In the genomic region with DNA sequence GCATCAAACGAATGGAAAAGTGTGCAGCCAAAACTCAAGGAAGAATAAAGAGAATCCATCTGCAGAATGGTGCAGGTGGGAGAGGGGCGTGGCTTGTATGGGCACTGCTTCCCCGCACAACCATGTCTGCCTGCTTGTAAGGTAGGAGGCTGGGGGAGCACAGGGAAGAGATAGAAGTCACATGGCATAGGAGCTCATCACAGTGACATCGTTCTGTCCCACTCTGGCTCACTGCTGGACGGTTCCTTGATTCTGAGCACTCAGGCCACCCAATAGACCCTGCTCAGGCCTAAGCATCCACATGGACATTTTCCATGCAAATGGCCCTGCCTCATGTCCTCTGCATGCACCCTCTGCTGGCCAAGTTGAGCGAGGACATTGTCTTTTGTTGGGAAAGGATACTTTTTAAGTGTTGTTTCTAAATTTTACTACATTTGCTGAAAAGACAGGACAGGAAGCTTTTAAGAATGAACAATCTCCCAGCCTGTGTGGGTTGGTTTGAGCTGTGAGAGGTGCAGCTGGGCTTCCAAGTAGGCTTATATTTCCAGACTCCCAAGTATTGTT, we compare ENCODE assay signal across 9 cellular contexts. TPM values are rescaled to one million over a fixed set of nuclear protein-coding genes. Genes with fewer than 3 reads are reported as not detected.
DNase-seq lines count a peak whose midpoint lies in the region; ATAC-seq and TF ChIP-seq lines count a peak whose summit lies in the region.
"Had no signal": no experiment of that assay in that cellular context is flagged by ENCODE, and none has a peak within 500 bp of the region (broad histone marks: within the 10 kb centered on the region; RNA-seq: fewer than 3 reads in every experiment).

No MANE protein-coding gene starts in this region.

- peaks cover 15% of the 10 kb centered on the region for H3K36me3 Mint-ChIP-seq in neural progenitor cell
- H3K36me3 Mint-ChIP-seq in natural killer cell treated with Interleukin-12 subunit alpha and Interleukin-12 subunit beta and Interleukin-15 and Interleukin-18, amount 100 ng/mL, for 72 hours = no peaks in the 10 kb centered on the region

- CTCF ChIA-PET in mammary epithelial cell (lab: Charles Lee; ENCODE audit: low non-redundant PET) = interaction anchor here (0.6 kb wide), 1 partner anchor 80 kb away, joined by 13 read pairs; a partner anchor contains a TSS

- no peak overlapping the region for H3K9ac ChIP-seq in mammary epithelial cell (ENCODE audit: insufficient read depth, low read length)
- H3K9ac ChIP-seq in neural progenitor cell = no peak overlapping the region

- BruUV-seq in mammary epithelial cell (replicated peaks; lab: Mats Ljungman, UMichigan) = no TSS peak

- H3K9me3 ChIP-seq in mammary epithelial cell (replicated peaks; ENCODE audit: insufficient read depth, low read length) = no peaks in the 10 kb centered on the region
- no peaks in the 10 kb centered on the region for H3K9me3 ChIP-seq in neural progenitor cell (ENCODE audit: low read depth)

- H3K79me2 ChIP-seq in mammary epithelial cell (ENCODE audit: insufficient read depth, low read length) = peaks cover 35% of the 10 kb centered on the region
- peaks cover 17% of the 10 kb centered on the region for H3K79me2 ChIP-seq in neural progenitor cell (ENCODE audit: low read depth)

- dilution Hi-C loops in mammary epithelial cell (cut with HindIII; ENCODE audit: low sequenced_read_pairs) = no loop called here

- H3F3A ChIP-seq in neural progenitor cell (ENCODE audit: low read depth) = peaks cover 32% of the 10 kb centered on the region

- H3K27ac ChIP-seq in mammary epithelial cell (ENCODE audit: insufficient read depth, low read depth, low read length) (no peak overlapping the region), neural progenitor cell (no peak overlapping the region)

- no peak overlapping the region for H2AFZ ChIP-seq in mammary epithelial cell (ENCODE audit: low read depth, low read length)
- no peak overlapping the region for H2AFZ ChIP-seq in neural progenitor cell (replicated peaks)

- H3K9me3 Mint-ChIP-seq in neural progenitor cell = no peaks in the 10 kb centered on the region
- H3K9me3 Mint-ChIP-seq in natural killer cell treated with Interleukin-12 subunit alpha and Interleukin-12 subunit beta and Interleukin-15 and Interleukin-18, amount 100 ng/mL, for 72 hours = no peaks in the 10 kb centered on the region
- H3K9me3 Mint-ChIP-seq: activated naive CD8-positive, alpha-beta T cell treated with anti-CD3 and anti-CD28 coated beads, Interleukin-2, amount 50 U/mL, for 24 hours had no signal

- H4K20me1 ChIP-seq in mammary epithelial cell (ENCODE audit: insufficient read depth, low read length) (no peaks in the 10 kb centered on the region), neural progenitor cell (ENCODE audit: low read depth) (no peaks in the 10 kb centered on the region)

- ATAC-seq in natural killer cell treated with Interleukin-12 subunit alpha and Interleukin-12 subunit beta and Interleukin-15 and Interleukin-18, amount 100 ng/mL, for 72 hours = no peak
- ATAC-seq: activated naive CD8-positive, alpha-beta T cell treated with anti-CD3 and anti-CD28 coated beads, Interleukin-2, amount 50 U/mL, for 24 hours had no signal

- H3K4me1 Mint-ChIP-seq in neural progenitor cell = peaks cover 52% of the 10 kb centered on the region
- H3K4me1 Mint-ChIP-seq in natural killer cell treated with Interleukin-12 subunit alpha and Interleukin-12 subunit beta and Interleukin-15 and Interleukin-18, amount 100 ng/mL, for 72 hours (ENCODE audit: low read depth in 2 of 2) = peaks cover 5 to 7% of the 10 kb centered on the region in 2 donors

- in situ Hi-C loops in mammary epithelial cell (cut with MboI; ENCODE audit: low sequenced_read_pairs in 2 of 2) = no loop called here

- peak overlapping the region; percentile 57 for H3K4me3 Mint-ChIP-seq in neural progenitor cell
- no peak overlapping the region for H3K4me3 Mint-ChIP-seq in natural killer cell treated with Interleukin-12 subunit alpha and Interleukin-12 subunit beta and Interleukin-15 and Interleukin-18, amount 100 ng/mL, for 72 hours
- H3K4me3 Mint-ChIP-seq: activated naive CD8-positive, alpha-beta T cell treated with anti-CD3 and anti-CD28 coated beads, Interleukin-2, amount 50 U/mL, for 24 hours had no signal

- peaks cover 4% of the 10 kb centered on the region for H3K27me3 Mint-ChIP-seq in neural progenitor cell (ENCODE audit: insufficient read depth, low read depth)
- H3K27me3 Mint-ChIP-seq in natural killer cell treated with Interleukin-12 subunit alpha and Interleukin-12 subunit beta and Interleukin-15 and Interleukin-18, amount 100 ng/mL, for 72 hours = peaks cover 40 to 41% of the 10 kb centered on the region in 2 donors

- WGBS in mammary epithelial cell (ENCODE audit: low coverage, missing lambda C conversion rate) = 59% methylated on average over 6 of the region's 6 CpGs

- TF ChIP-seq CTCF in LNCaP clone FGC (IDR thresholded peaks at IDR 0.05; ENCODE audit: control insufficient read depth, extremely low read depth, insufficient read depth) (peak; percentile 64), mammary epithelial cell (conservative IDR thresholded peaks at IDR 0.05 in 1 of 2, IDR thresholded peaks at IDR 0.05 in 1 of 2; ENCODE audit: extremely low read depth in 1 of 2, insufficient read depth in 1 of 2, low read depth in 1 of 2, low read length in 2 of 2) (peak; percentile 66 to 71), neural progenitor cell (IDR thresholded peaks at IDR 0.05) (peak; percentile 69)

- H3K27me3 ChIP-seq in mammary epithelial cell (ENCODE audit: insufficient read depth, low read length) (no peaks in the 10 kb centered on the region), neural progenitor cell (peaks cover 5% of the 10 kb centered on the region)

- no peak overlapping the region for H3K4me3 ChIP-seq in LNCaP clone FGC (ENCODE audit: low read depth, low read length)
- H3K4me3 ChIP-seq in mammary epithelial cell (replicated peaks in 1 of 3; ENCODE audit: insufficient read depth in 1 of 3, low read depth in 2 of 3, low read length in 3 of 3) = no peak overlapping the region
- H3K4me3 ChIP-seq in neural progenitor cell = no peak overlapping the region

- peaks cover 11% of the 10 kb centered on the region for H3K4me1 ChIP-seq in mammary epithelial cell (ENCODE audit: insufficient read depth, low read length)
- peaks cover 38% of the 10 kb centered on the region for H3K4me1 ChIP-seq in neural progenitor cell

- H3K36me3 ChIP-seq in mammary epithelial cell (ENCODE audit: insufficient read depth, low read length) = no peaks in the 10 kb centered on the region
- H3K36me3 ChIP-seq in neural progenitor cell = no peaks in the 10 kb centered on the region

- intact Hi-C loops in mammary epithelial cell (cut with micrococcal nuclease) (loop anchor here (1.0 to 5.0 kb wide), 6 partner anchors 50 to 229 kb away; no protein-coding TSS in a partner anchor), posterior vena cava (cut with DNase I) (no loop called here)

- DNase-seq in ELR (ENCODE audit: low read depth) (peak; percentile 73), LNCaP clone FGC (ENCODE audit: low read depth) (no peak), mammary epithelial cell (peak; percentile 22), neural progenitor cell (ENCODE audit: low spot score) (peak; percentile 56), posterior vena cava (ENCODE audit: low spot score) (no peak), DMS153 treated with DMSO at 0.1 percent for 48 hours (lab: John Stamatoyannopoulos, UW; ENCODE audit: unreplicated experiment) (no peak), occipital lobe (lab: John Stamatoyannopoulos, UW) (no peak)
- no peak for DNase-seq in natural killer cell treated with Interleukin-12 subunit alpha and Interleukin-12 subunit beta and Interleukin-15 and Interleukin-18, amount 100 ng/mL, for 72 hours (ENCODE audit: low spot score)
- DNase-seq: activated naive CD8-positive, alpha-beta T cell treated with anti-CD3 and anti-CD28 coated beads, Interleukin-2, amount 50 U/mL, for 24 hours had no signal

- H3K4me2 ChIP-seq in mammary epithelial cell (ENCODE audit: insufficient read depth, low read depth, low read length) = no peak overlapping the region
- H3K4me2 ChIP-seq in neural progenitor cell = peak overlapping the region; percentile 54

- H3K27ac Mint-ChIP-seq in neural progenitor cell = peak overlapping the region; percentile 43
- no peak overlapping the region for H3K27ac Mint-ChIP-seq in natural killer cell treated with Interleukin-12 subunit alpha and Interleukin-12 subunit beta and Interleukin-15 and Interleukin-18, amount 100 ng/mL, for 72 hours
- H3K27ac Mint-ChIP-seq: activated naive CD8-positive, alpha-beta T cell treated with anti-CD3 and anti-CD28 coated beads, Interleukin-2, amount 50 U/mL, for 24 hours had no signal

RNA-seq across cellular contexts. Expression of a gene that starts 3.1 kb away (rescaled TPM):
- total RNA-seq in mammary epithelial cell (1,000 to 10,000 TPM in 1 of 2 donors, 100 to 1,000 TPM in 1; 103 to 1,758 TPM), neural progenitor cell (ENCODE audit: low replicate concordance) (28.4 and 34.3 TPM in 2 replicates), posterior vena cava (1,000 to 10,000 TPM; 1,187 to 1,887 TPM), occipital lobe (15.1 TPM)
- 66.6 TPM for polyA plus RNA-seq in mammary epithelial cell
- 261 TPM for polyA minus RNA-seq in mammary epithelial cell
- total RNA-seq in natural killer cell treated with Interleukin-12 subunit alpha and Interleukin-12 subunit beta and Interleukin-15 and Interleukin-18, amount 100 ng/mL, for 72 hours = under 1 TPM; 0.12 to 0.14 TPM

Comparison
In these comparisons a context has a peak if more than half of its experiments do, and no peak if none do; other contexts are left out.
1. DNase-seq: peak in ELR (single experiment), mammary epithelial cell (single experiment) and neural progenitor cell (single experiment); none in LNCaP clone FGC (single experiment), natural killer cell treated with Interleukin-12 subunit alpha and Interleukin-12 subunit beta and Interleukin-15 and Interleukin-18, amount 100 ng/mL, for 72 hours (single experiment), posterior vena cava (single experiment), DMS153 treated with DMSO at 0.1 percent for 48 hours (single experiment) and occipital lobe (single experiment).
2. RNA of a gene that starts 3.1 kb away (total RNA-seq): 1,187 to 1,887 TPM in posterior vena cava, 103 to 1,758 TPM in mammary epithelial cell, 28.4 to 34.3 TPM in neural progenitor cell and 15.1 TPM in occipital lobe (single experiment); 0.12 to 0.14 TPM in natural killer cell treated with Interleukin-12 subunit alpha and Interleukin-12 subunit beta and Interleukin-15 and Interleukin-18, amount 100 ng/mL, for 72 hours; every median in the first group is over 10 times any median in the second.
3. Peak in every context shown above with its lines, with median percentiles within 50 percentile points of each other: CTCF ChIP-seq.